19 cellular contexts compared by ENCODE assay signal in genomic region chr14:104778694-104779331, GRCh38.
"Had no signal": no experiment of that assay in that cellular context is flagged by ENCODE, and none has a peak within 500 bp of the region (broad histone marks: within the 10 kb centered on the region; RNA-seq: fewer than 3 reads in every experiment).

No MANE protein-coding gene starts in this region.

- H3K27ac Mint-ChIP-seq: activated CD8-positive, alpha-beta T cell treated with anti-CD3 and anti-CD28 coated beads for 36 hours; activated naive CD4-positive, alpha-beta T cell treated with anti-CD3 and anti-CD28 coated beads, Interleukin-2, amount 50 U/mL, for 72 hours; activated T-cell treated with anti-CD3 and anti-CD28 coated beads, Interleukin-2, amount 50 U/mL, for 72 hours; naive B cell; T-cell had no signal

- H3K36me3 Mint-ChIP-seq: T-cell had no signal

- H3K36me3 ChIP-seq: colonic mucosa had no signal

- DNase-seq: activated CD4-positive, alpha-beta T cell treated with anti-CD3 and anti-CD28 coated beads for 1 hour; activated CD8-positive, alpha-beta T cell treated with anti-CD3 and anti-CD28 coated beads for 36 hours; activated gamma-delta T cell; activated T-cell treated with anti-CD3 and anti-CD28 coated beads, Interleukin-2, amount 50 U/mL, for 72 hours; caudate nucleus; colonic mucosa; mammary epithelial cell; naive B cell; retina; stimulated activated CD4-positive, alpha-beta T cell treated with anti-CD3 and anti-CD28 coated beads, Interleukin-15, amount 100 ng/mL, for 24 hours; stimulated activated CD4-positive, alpha-beta T cell treated with anti-CD3 and anti-CD28 coated beads, Interleukin-4, amount 100 ng/mL, for 24 hours; stimulated activated naive CD8-positive, alpha-beta T cell treated with anti-CD3 and anti-CD28 coated beads, Interleukin-15, Interleukin-2, amounts not matched to agents 100 U/mL and 50 U/mL, for 24 hours; T-cell; T1000; trophoblast cell had no signal

- H3K4me3 ChIP-seq: colonic mucosa, esophagus muscularis mucosa, left lung had no signal

- ATAC-seq: activated CD8-positive, alpha-beta T cell treated with anti-CD3 and anti-CD28 coated beads for 36 hours; activated naive CD4-positive, alpha-beta T cell treated with anti-CD3 and anti-CD28 coated beads, Interleukin-2, amount 50 U/mL, for 72 hours; activated T-cell treated with anti-CD3 and anti-CD28 coated beads, Interleukin-2, amount 50 U/mL, for 72 hours; left lung; stimulated activated naive CD8-positive, alpha-beta T cell treated with anti-CD3 and anti-CD28 coated beads, Interleukin-15, Interleukin-2, amounts not matched to agents 100 U/mL and 50 U/mL, for 24 hours; T-cell had no signal

- H3K4me3 Mint-ChIP-seq: activated CD8-positive, alpha-beta T cell treated with anti-CD3 and anti-CD28 coated beads for 36 hours; activated T-cell treated with anti-CD3 and anti-CD28 coated beads, Interleukin-2, amount 50 U/mL, for 72 hours; naive B cell; T-cell had no signal

- H3K27me3 ChIP-seq: colonic mucosa, esophagus muscularis mucosa, left lung had no signal

- H3K4me1 Mint-ChIP-seq: T-cell had no signal

- H3K9me3 Mint-ChIP-seq: activated CD8-positive, alpha-beta T cell treated with anti-CD3 and anti-CD28 coated beads for 36 hours; activated naive CD4-positive, alpha-beta T cell treated with anti-CD3 and anti-CD28 coated beads, Interleukin-2, amount 50 U/mL, for 72 hours; activated T-cell treated with anti-CD3 and anti-CD28 coated beads, Interleukin-2, amount 50 U/mL, for 72 hours; naive B cell; T-cell had no signal

- H3K27me3 Mint-ChIP-seq: activated CD8-positive, alpha-beta T cell treated with anti-CD3 and anti-CD28 coated beads for 36 hours; naive B cell; T-cell had no signal

- H3K9me3 ChIP-seq: colonic mucosa, esophagus muscularis mucosa, left lung had no signal

- H3K27ac ChIP-seq: colonic mucosa, esophagus muscularis mucosa, left lung, parathyroid adenoma had no signal

- H3K4me1 ChIP-seq: colonic mucosa, left lung, parathyroid adenoma had no signal
